In the genomic region with DNA sequence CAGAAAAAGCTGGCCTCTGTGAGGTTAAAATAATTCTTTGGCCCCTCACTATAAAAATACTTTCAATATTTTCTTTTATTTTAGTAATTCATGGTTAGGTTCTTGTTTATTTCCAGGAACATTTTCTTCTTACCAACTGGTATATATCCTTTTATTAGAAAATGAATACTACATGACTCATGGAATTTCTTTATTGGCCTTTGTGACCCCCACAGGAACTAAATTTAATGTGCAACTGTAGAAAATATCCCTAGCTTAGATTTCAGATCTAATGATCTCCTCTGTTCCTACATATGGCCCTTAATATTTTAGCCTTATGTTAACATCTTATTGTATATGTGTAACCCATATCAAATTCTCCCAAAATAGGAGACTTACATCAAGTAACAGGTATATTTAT, we compare ENCODE assay signal across 1 cellular context.
TF ChIP-seq lines count a peak whose summit lies in the region.

No MANE protein-coding gene starts in this region.

TF ChIP-seq in HepG2, 621 proteins besides CTCF, POLR2A, EP300 and RAD21 (continued from another document):
- TF ChIP-seq ZBTB10 (CRISPR knock-in tag; IDR thresholded peaks at IDR 0.05; ENCODE audit: borderline replicate concordance): no peak
- TF ChIP-seq SOX5 (CRISPR knock-in tag; IDR thresholded peaks at IDR 0.05; ENCODE audit: borderline replicate concordance): no peak
- TF ChIP-seq, protein P1, sequence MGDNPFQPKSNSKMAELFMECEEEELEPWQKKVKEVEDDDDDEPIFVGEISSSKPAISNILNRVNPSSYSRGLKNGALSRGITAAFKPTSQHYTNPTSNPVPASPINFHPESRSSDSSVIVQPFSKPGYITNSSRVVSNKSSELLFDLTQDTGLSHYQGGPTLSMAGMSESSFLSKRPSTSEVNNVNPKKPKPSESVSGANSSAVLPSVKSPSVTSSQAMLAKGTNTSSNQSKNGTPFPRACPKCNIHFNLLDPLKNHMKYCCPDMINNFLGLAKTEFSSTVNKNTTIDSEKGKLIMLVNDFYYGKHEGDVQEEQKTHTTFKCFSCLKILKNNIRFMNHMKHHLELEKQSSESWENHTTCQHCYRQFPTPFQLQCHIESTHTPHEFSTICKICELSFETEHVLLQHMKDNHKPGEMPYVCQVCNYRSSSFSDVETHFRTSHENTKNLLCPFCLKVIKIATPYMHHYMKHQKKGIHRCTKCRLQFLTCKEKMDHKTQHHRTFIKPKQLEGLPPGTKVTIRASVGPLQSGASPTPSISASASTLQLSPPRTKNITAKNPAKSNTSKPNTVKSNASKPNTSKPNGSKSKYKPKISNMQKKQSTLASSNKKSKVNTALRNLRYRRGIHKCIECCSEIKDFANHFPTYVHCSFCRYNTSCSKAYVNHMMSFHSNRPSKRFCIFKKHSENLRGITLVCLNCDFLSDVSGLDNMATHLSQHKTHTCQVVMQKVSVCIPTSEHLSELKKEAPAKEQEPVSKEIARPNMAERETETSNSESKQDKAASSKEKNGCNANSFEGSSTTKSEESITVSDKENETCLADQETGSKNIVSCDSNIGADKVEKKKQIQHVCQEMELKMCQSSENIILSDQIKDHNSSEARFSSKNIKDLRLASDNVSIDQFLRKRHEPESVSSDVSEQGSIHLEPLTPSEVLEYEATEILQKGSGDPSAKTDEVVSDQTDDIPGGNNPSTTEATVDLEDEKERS (CRISPR knock-in tag; IDR thresholded peaks at IDR 0.05): no peak
- TF ChIP-seq ZNF274 (CRISPR knock-in tag; IDR thresholded peaks at IDR 0.05): no peak
- TF ChIP-seq ZNF576 (CRISPR knock-in tag; IDR thresholded peaks at IDR 0.05): no peak
- TF ChIP-seq GABPB1 (CRISPR knock-in tag; IDR thresholded peaks at IDR 0.05): no peak
- TF ChIP-seq ZNF629 (CRISPR knock-in tag; conservative IDR thresholded peaks at IDR 0.05): no peak
- TF ChIP-seq THAP7 (CRISPR knock-in tag; IDR thresholded peaks at IDR 0.05): no peak
